11 cellular contexts compared by ENCODE assay signal in the genomic region with DNA sequence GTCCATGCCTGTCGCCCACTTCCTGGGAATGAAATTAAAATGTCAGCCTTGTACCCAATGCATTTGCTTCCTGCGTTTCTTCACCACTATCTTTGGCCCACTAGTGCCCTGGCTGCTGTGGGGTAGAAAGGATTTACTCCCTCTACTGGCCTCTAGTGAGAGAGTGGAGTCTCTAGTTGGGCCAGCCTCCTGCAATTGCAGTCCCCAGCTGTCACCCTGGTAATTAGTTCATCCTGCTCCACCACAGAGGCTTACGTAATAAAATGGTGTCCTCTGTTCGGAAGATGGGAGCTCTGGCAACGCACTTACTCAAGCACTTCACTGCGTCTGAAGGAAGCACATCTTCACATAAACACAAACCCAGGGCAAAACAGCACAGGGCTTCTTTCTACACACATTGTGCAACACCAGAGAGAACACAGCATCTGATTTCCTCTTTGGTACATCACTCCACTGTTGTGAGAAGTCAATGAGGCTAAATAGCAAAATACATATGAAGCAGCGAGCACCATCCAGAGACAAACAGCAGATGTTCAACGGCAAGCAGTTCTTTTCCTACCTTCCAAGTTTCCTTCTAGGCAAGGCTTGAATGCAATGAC.
DNase-seq lines count a peak whose midpoint lies in the region; ATAC-seq and TF ChIP-seq lines count a peak whose summit lies in the region.
"Had no signal": no experiment of that assay in that cellular context is flagged by ENCODE, and none has a peak within 500 bp of the region (broad histone marks: within the 10 kb centered on the region; RNA-seq: fewer than 3 reads in every experiment).

No MANE protein-coding gene starts in this region.

- ATAC-seq in mucosa of descending colon = peak; percentile 54
- no peak for ATAC-seq in activated T-cell treated with anti-CD3 and anti-CD28 coated beads, Interleukin-2, amount 50 U/mL, for 72 hours (replicated peaks in 1 of 2)

- no peaks in the 10 kb centered on the region for H3K36me3 ChIP-seq in mucosa of descending colon (ENCODE audit: low read depth)

- intact Hi-C loops in mucosa of descending colon (cut with DNase I, micrococcal nuclease) = no loop called here
- intact Hi-C loops in activated T-helper 1 cell treated with anti-CD3 and anti-CD28 coated beads, Interleukin-12 subunit alpha, Interleukin-12 subunit beta, Interleukin-2, Interleukin-4 antibody, amounts not matched to agents 30 ng/mL and 10 ng/mL and 1 ng/mL, durations not matched to agents 14 hours and 24 hours and 36 hours (cut with micrococcal nuclease) = no loop called here

- H3K9me3 Mint-ChIP-seq in activated T-cell treated with anti-CD3 and anti-CD28 coated beads, Interleukin-2, amount 50 U/mL, for 72 hours = no peaks in the 10 kb centered on the region
- no peaks in the 10 kb centered on the region for H3K9me3 Mint-ChIP-seq in activated T-helper 1 cell treated with anti-CD3 and anti-CD28 coated beads, Interleukin-12 subunit alpha, Interleukin-12 subunit beta, Interleukin-2, Interleukin-4 antibody, amounts not matched to agents 30 ng/mL and 10 ng/mL and 1 ng/mL, durations not matched to agents 14 hours and 24 hours and 36 hours
- H3K9me3 Mint-ChIP-seq: activated naive CD4-positive, alpha-beta T cell treated with anti-CD3 and anti-CD28 coated beads for 36 hours had no signal

- H3K4me3 Mint-ChIP-seq in activated T-cell treated with anti-CD3 and anti-CD28 coated beads, Interleukin-2, amount 50 U/mL, for 72 hours = no peak overlapping the region
- H3K4me3 Mint-ChIP-seq in activated T-helper 1 cell treated with anti-CD3 and anti-CD28 coated beads, Interleukin-12 subunit alpha, Interleukin-12 subunit beta, Interleukin-2, Interleukin-4 antibody, amounts not matched to agents 30 ng/mL and 10 ng/mL and 1 ng/mL, durations not matched to agents 14 hours and 24 hours and 36 hours = no peak overlapping the region
- H3K4me3 Mint-ChIP-seq: activated naive CD4-positive, alpha-beta T cell treated with anti-CD3 and anti-CD28 coated beads for 36 hours had no signal

- H3K9me3 ChIP-seq in mucosa of descending colon = no peaks in the 10 kb centered on the region

- no peaks in the 10 kb centered on the region for H3K4me1 ChIP-seq in mucosa of descending colon (ENCODE audit: low read depth)

- peaks cover 4% of the 10 kb centered on the region for H3K4me1 Mint-ChIP-seq in activated T-cell treated with anti-CD3 and anti-CD28 coated beads, Interleukin-2, amount 50 U/mL, for 72 hours (ENCODE audit: low read depth)
- no peaks in the 10 kb centered on the region for H3K4me1 Mint-ChIP-seq in activated T-helper 1 cell treated with anti-CD3 and anti-CD28 coated beads, Interleukin-12 subunit alpha, Interleukin-12 subunit beta, Interleukin-2, Interleukin-4 antibody, amounts not matched to agents 30 ng/mL and 10 ng/mL and 1 ng/mL, durations not matched to agents 14 hours and 24 hours and 36 hours (ENCODE audit: low read depth)

- no peak overlapping the region for H3K27ac Mint-ChIP-seq in activated T-cell treated with anti-CD3 and anti-CD28 coated beads, Interleukin-2, amount 50 U/mL, for 72 hours
- no peak overlapping the region for H3K27ac Mint-ChIP-seq in activated T-helper 1 cell treated with anti-CD3 and anti-CD28 coated beads, Interleukin-12 subunit alpha, Interleukin-12 subunit beta, Interleukin-2, Interleukin-4 antibody, amounts not matched to agents 30 ng/mL and 10 ng/mL and 1 ng/mL, durations not matched to agents 14 hours and 24 hours and 36 hours
- H3K27ac Mint-ChIP-seq: activated naive CD4-positive, alpha-beta T cell treated with anti-CD3 and anti-CD28 coated beads for 36 hours had no signal

- peaks cover 5% of the 10 kb centered on the region for H3K27me3 Mint-ChIP-seq in activated T-cell treated with anti-CD3 and anti-CD28 coated beads, Interleukin-2, amount 50 U/mL, for 72 hours (ENCODE audit: low read depth)
- peaks cover 2% of the 10 kb centered on the region for H3K27me3 Mint-ChIP-seq in activated T-helper 1 cell treated with anti-CD3 and anti-CD28 coated beads, Interleukin-12 subunit alpha, Interleukin-12 subunit beta, Interleukin-2, Interleukin-4 antibody, amounts not matched to agents 30 ng/mL and 10 ng/mL and 1 ng/mL, durations not matched to agents 14 hours and 24 hours and 36 hours (ENCODE audit: insufficient read depth)

- H3K4me3 ChIP-seq in mucosa of descending colon = no peak overlapping the region

- in situ Hi-C loops in SK-MEL-5 (cut with HindIII; ENCODE audit: low pct_unique_long_range_greater_than_20kb, low sequenced_read_pairs) = no loop called here

- H3K36me3 Mint-ChIP-seq in activated T-cell treated with anti-CD3 and anti-CD28 coated beads, Interleukin-2, amount 50 U/mL, for 72 hours (ENCODE audit: insufficient read depth in 2 of 2) = no peaks in the 10 kb centered on the region
- no peaks in the 10 kb centered on the region for H3K36me3 Mint-ChIP-seq in activated T-helper 1 cell treated with anti-CD3 and anti-CD28 coated beads, Interleukin-12 subunit alpha, Interleukin-12 subunit beta, Interleukin-2, Interleukin-4 antibody, amounts not matched to agents 30 ng/mL and 10 ng/mL and 1 ng/mL, durations not matched to agents 14 hours and 24 hours and 36 hours (ENCODE audit: low read depth)

- peak; percentile 39; the same call in 2 of the 3 replicates for TF ChIP-seq CTCF in GM12872 (IDR thresholded peaks at IDR 0.05; ENCODE audit: insufficient read depth, low read depth, low read length)
- no peak for TF ChIP-seq CTCF in mucosa of descending colon (IDR thresholded peaks at IDR 0.05)

- peak; percentile 99 for DNase-seq in MV-4-11 (lab: John Stamatoyannopoulos, UW)
- peak; percentile 36 for DNase-seq in SK-MEL-5 (ENCODE audit: low read depth, low spot score)
- peak in 1 of 3 donors; percentile 2 for DNase-seq in mucosa of descending colon
- no peak for DNase-seq in COLO668 (lab: John Stamatoyannopoulos, UW; ENCODE audit: unreplicated experiment)
- no peak for DNase-seq in activated T-cell treated with anti-CD3 and anti-CD28 coated beads, Interleukin-2, amount 50 U/mL, for 72 hours
- DNase-seq in cortex of kidney (lab: John Stamatoyannopoulos, UW) = no peak
- no peak for DNase-seq in activated T-helper 1 cell treated with anti-CD3 and anti-CD28 coated beads, Interleukin-12 subunit alpha, Interleukin-12 subunit beta, Interleukin-2, Interleukin-4 antibody, amounts not matched to agents 30 ng/mL and 10 ng/mL and 1 ng/mL, durations not matched to agents 14 hours and 24 hours and 36 hours (ENCODE audit: low spot score)
- DNase-seq: activated naive CD4-positive, alpha-beta T cell treated with anti-CD3 and anti-CD28 coated beads for 36 hours; NCI-H2029 treated with DMSO at 0.1 percent for 48 hours; retina had no signal

Comparison
In these comparisons a context has a peak if more than half of its experiments do, and no peak if none do; other contexts are left out.
1. DNase-seq: peak in MV-4-11 (single experiment) and SK-MEL-5 (single experiment); none in COLO668 (single experiment), activated T-cell treated with anti-CD3 and anti-CD28 coated beads, Interleukin-2, amount 50 U/mL, for 72 hours (0 of 2), cortex of kidney (single experiment) and activated T-helper 1 cell treated with anti-CD3 and anti-CD28 coated beads, Interleukin-12 subunit alpha, Interleukin-12 subunit beta, Interleukin-2, Interleukin-4 antibody, amounts not matched to agents 30 ng/mL and 10 ng/mL and 1 ng/mL, durations not matched to agents 14 hours and 24 hours and 36 hours (single experiment).